Comparison of ENCODE assay signal across 13 cellular contexts in the genomic region with DNA sequence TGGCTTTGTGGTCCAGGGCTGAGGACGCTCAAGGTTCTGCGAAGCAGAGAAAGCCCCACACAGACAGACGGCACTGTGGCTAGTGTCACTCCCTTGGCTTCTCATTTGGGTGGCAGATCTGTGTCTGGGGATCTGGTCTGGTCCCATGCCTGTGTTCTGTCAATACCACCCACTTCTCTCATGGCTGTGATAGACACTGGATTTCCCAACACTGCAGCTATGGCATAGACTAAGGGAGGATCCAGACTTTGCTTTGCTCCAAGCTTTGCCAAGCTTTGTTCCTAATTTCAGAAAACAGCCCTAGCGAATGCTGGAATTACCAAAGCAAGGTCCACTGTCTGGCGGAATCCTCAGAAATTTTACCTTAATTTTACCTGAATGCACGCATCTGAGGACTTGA.
"Had no signal": no experiment of that assay in that cellular context is flagged by ENCODE, and none has a peak within 500 bp of the region (broad histone marks: within the 10 kb centered on the region; RNA-seq: fewer than 3 reads in every experiment).

No MANE protein-coding gene starts in this region.

- DNase-seq: activated CD4-positive, alpha-beta memory T cell treated with anti-CD3 and anti-CD28 coated beads, Interleukin-2, amount 10 ng/mL, durations not matched to agents 7 days and 5 days; activated CD4-positive, alpha-beta T cell treated with anti-CD3 and anti-CD28 coated beads for 4 hours; activated gamma-delta T cell; activated T-cell treated with anti-CD3 and anti-CD28 coated beads, Interleukin-2, amount 50 U/mL, for 4 hours; amniotic stem cell; dermis blood vessel endothelial cell; effector memory CD8-positive, alpha-beta T cell; foreskin keratinocyte; kidney glomerular epithelial cell; midbrain; stimulated activated CD4-positive, alpha-beta T cell treated with anti-CD3 and anti-CD28 coated beads, Interleukin-1b, Interleukin-23, amount 100 ng/mL, for 48 hours; T-helper 17 cell had no signal

- H3K27me3 ChIP-seq: foreskin keratinocyte had no signal

- H3K4me1 ChIP-seq: foreskin keratinocyte had no signal

- ATAC-seq: activated T-cell treated with anti-CD3 and anti-CD28 coated beads, Interleukin-2, amount 50 U/mL, for 4 hours; effector memory CD8-positive, alpha-beta T cell; foreskin keratinocyte; T-helper 17 cell; WTC11 had no signal

- H3K27ac ChIP-seq: foreskin keratinocyte had no signal
